In the genomic region with DNA sequence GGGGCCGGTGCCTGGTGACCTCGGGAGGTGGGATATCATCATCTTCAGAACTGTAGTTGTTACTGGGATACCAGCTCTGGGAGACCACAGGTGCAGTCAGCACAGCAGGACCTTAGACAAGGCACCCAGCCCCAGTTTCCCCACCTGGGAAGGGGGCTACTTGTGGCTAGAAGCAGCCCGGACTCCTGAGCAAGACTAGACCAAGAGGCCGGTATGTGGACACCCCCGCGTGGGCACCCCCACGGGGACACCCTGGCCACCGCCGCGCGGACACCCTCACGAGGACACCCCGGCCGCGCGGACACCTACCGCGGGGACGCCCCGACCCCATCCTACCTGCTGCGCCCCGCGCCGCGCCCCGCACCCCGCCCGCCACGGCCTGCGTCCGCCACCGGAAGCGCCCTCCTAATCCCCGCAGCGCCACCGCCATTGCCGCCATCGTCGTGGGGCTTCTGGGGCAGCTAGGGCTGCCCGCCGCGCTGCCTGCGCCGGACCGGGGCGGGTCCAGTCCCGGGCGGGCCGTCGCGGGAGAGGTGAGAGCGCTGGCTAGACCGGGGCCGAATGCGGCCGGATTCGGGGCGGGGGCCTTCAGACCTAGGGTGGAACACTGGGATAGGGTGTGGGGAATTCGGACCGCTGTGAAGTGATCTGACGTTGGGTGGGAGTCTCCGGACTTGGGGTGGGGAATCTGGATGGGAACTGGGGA, we compare ENCODE assay signal across 1 cellular context.
TF ChIP-seq lines count a peak whose summit lies in the region.

A gene (plus strand): TSS at position 408 of the 706 bp plus-strand sequence. CDS start 20,755 bp downstream, outside the sequence.
A gene (minus strand): TSS at position 454 of the 706 bp plus-strand sequence. CDS start 15 bp downstream, at position 439.

TF ChIP-seq in SK-N-SH, 30 proteins besides CTCF, POLR2A, EP300 and RAD21 (continued from another document):
- TF ChIP-seq, protein P1, sequence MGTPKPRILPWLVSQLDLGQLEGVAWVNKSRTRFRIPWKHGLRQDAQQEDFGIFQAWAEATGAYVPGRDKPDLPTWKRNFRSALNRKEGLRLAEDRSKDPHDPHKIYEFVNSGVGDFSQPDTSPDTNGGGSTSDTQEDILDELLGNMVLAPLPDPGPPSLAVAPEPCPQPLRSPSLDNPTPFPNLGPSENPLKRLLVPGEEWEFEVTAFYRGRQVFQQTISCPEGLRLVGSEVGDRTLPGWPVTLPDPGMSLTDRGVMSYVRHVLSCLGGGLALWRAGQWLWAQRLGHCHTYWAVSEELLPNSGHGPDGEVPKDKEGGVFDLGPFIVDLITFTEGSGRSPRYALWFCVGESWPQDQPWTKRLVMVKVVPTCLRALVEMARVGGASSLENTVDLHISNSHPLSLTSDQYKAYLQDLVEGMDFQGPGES (IDR thresholded peaks at IDR 0.05; ENCODE audit: low read depth, low read length): no peak
- TF ChIP-seq, protein P2, sequence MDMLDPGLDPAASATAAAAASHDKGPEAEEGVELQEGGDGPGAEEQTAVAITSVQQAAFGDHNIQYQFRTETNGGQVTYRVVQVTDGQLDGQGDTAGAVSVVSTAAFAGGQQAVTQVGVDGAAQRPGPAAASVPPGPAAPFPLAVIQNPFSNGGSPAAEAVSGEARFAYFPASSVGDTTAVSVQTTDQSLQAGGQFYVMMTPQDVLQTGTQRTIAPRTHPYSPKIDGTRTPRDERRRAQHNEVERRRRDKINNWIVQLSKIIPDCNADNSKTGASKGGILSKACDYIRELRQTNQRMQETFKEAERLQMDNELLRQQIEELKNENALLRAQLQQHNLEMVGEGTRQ (IDR thresholded peaks at IDR 0.05; ENCODE audit: borderline replicate concordance, low read depth, low read length): no peak
- TF ChIP-seq TEAD4 (IDR thresholded peaks at IDR 0.05; ENCODE audit: borderline replicate concordance, insufficient read depth): no peak
- TF ChIP-seq RFX5 (IDR thresholded peaks at IDR 0.05; ENCODE audit: low read length): no peak
- no peak for TF ChIP-seq NFIC (IDR thresholded peaks at IDR 0.05; ENCODE audit: borderline replicate concordance)
- TF ChIP-seq GABPA (IDR thresholded peaks at IDR 0.05; ENCODE audit: low read depth): peak; percentile 47
- peak; percentile 42; the same call in 1 of the 2 replicates for TF ChIP-seq MXI1 (IDR thresholded peaks at IDR 0.05; ENCODE audit: low read depth, low read length)
- TF ChIP-seq, protein P3, sequence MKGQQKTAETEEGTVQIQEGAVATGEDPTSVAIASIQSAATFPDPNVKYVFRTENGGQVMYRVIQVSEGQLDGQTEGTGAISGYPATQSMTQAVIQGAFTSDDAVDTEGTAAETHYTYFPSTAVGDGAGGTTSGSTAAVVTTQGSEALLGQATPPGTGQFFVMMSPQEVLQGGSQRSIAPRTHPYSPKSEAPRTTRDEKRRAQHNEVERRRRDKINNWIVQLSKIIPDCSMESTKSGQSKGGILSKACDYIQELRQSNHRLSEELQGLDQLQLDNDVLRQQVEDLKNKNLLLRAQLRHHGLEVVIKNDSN (IDR thresholded peaks at IDR 0.05; ENCODE audit: borderline replicate concordance, low read depth): no peak
- TF ChIP-seq, protein P4, sequence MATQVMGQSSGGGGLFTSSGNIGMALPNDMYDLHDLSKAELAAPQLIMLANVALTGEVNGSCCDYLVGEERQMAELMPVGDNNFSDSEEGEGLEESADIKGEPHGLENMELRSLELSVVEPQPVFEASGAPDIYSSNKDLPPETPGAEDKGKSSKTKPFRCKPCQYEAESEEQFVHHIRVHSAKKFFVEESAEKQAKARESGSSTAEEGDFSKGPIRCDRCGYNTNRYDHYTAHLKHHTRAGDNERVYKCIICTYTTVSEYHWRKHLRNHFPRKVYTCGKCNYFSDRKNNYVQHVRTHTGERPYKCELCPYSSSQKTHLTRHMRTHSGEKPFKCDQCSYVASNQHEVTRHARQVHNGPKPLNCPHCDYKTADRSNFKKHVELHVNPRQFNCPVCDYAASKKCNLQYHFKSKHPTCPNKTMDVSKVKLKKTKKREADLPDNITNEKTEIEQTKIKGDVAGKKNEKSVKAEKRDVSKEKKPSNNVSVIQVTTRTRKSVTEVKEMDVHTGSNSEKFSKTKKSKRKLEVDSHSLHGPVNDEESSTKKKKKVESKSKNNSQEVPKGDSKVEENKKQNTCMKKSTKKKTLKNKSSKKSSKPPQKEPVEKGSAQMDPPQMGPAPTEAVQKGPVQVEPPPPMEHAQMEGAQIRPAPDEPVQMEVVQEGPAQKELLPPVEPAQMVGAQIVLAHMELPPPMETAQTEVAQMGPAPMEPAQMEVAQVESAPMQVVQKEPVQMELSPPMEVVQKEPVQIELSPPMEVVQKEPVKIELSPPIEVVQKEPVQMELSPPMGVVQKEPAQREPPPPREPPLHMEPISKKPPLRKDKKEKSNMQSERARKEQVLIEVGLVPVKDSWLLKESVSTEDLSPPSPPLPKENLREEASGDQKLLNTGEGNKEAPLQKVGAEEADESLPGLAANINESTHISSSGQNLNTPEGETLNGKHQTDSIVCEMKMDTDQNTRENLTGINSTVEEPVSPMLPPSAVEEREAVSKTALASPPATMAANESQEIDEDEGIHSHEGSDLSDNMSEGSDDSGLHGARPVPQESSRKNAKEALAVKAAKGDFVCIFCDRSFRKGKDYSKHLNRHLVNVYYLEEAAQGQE (IDR thresholded peaks at IDR 0.05; ENCODE audit: low read depth, low read length): no peak
- TF ChIP-seq RCOR1 (IDR thresholded peaks at IDR 0.05; ENCODE audit: low read length): no peak
- no peak for TF ChIP-seq FOXM1 (IDR thresholded peaks at IDR 0.05; ENCODE audit: low read depth)
- TF ChIP-seq, protein P5, sequence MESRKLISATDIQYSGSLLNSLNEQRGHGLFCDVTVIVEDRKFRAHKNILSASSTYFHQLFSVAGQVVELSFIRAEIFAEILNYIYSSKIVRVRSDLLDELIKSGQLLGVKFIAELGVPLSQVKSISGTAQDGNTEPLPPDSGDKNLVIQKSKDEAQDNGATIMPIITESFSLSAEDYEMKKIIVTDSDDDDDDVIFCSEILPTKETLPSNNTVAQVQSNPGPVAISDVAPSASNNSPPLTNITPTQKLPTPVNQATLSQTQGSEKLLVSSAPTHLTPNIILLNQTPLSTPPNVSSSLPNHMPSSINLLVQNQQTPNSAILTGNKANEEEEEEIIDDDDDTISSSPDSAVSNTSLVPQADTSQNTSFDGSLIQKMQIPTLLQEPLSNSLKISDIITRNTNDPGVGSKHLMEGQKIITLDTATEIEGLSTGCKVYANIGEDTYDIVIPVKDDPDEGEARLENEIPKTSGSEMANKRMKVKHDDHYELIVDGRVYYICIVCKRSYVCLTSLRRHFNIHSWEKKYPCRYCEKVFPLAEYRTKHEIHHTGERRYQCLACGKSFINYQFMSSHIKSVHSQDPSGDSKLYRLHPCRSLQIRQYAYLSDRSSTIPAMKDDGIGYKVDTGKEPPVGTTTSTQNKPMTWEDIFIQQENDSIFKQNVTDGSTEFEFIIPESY (IDR thresholded peaks at IDR 0.05; ENCODE audit: borderline replicate concordance, low read depth): no peak
- TF ChIP-seq ELF1 (IDR thresholded peaks at IDR 0.05): no peak
- no peak for TF ChIP-seq MEF2A (IDR thresholded peaks at IDR 0.05; ENCODE audit: borderline replicate concordance, low read depth)
- TF ChIP-seq, protein P6, sequence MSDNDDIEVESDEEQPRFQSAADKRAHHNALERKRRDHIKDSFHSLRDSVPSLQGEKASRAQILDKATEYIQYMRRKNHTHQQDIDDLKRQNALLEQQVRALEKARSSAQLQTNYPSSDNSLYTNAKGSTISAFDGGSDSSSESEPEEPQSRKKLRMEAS (IDR thresholded peaks at IDR 0.05; ENCODE audit: low read depth): peak; percentile 57; the same call in 1 of the 2 replicates
- no peak for TF ChIP-seq FOSL2 (IDR thresholded peaks at IDR 0.05; ENCODE audit: borderline replicate concordance, low read depth)
